ENCODE assay signal across 20 cellular contexts in genomic region chr14:103301512-103302197, GRCh38. TPM values are rescaled to one million over a fixed set of nuclear protein-coding genes. Genes with fewer than 3 reads are reported as not detected.
DNase-seq lines count a peak whose midpoint lies in the region; ATAC-seq and TF ChIP-seq lines count a peak whose summit lies in the region.
"Had no signal": no experiment of that assay in that cellular context is flagged by ENCODE, and none has a peak within 500 bp of the region (broad histone marks: within the 10 kb centered on the region; RNA-seq: fewer than 3 reads in every experiment).

No MANE protein-coding gene starts in this region.

- H3K27ac ChIP-seq in SK-N-SH (ENCODE audit: low read depth in 2 of 2, low read length in 1 of 2) (no peak overlapping the region), PC-9 (peak overlapping the region; percentile 9; the same call in 1 of the 2 replicates), spleen (no peak overlapping the region)
- H3K27ac ChIP-seq: HL-60, SJSA1 had no signal

- TF ChIP-seq EP300 in SK-N-SH (IDR thresholded peaks at IDR 0.05; ENCODE audit: borderline replicate concordance in 1 of 2, low read depth in 1 of 2, low read length in 1 of 2): no peak

- H3K79me2 ChIP-seq in SK-N-SH (ENCODE audit: insufficient read depth): no peaks in the 10 kb centered on the region
- H3K79me2 ChIP-seq in PC-9 (ENCODE audit: low read depth): no peaks in the 10 kb centered on the region

- H3K36me3 ChIP-seq in SK-N-SH (replicated peaks in 1 of 2; ENCODE audit: control insufficient read depth in 1 of 2, insufficient read depth in 2 of 2, low read length in 1 of 2): no peaks in the 10 kb centered on the region
- H3K36me3 ChIP-seq in PC-9 (ENCODE audit: low read depth): no peaks in the 10 kb centered on the region
- no peaks in the 10 kb centered on the region for H3K36me3 ChIP-seq in spleen
- H3K36me3 ChIP-seq: SJSA1 had no signal

- H3K9me3 ChIP-seq in SK-N-SH: no peaks in the 10 kb centered on the region
- H3K9me3 ChIP-seq in PC-9 (ENCODE audit: insufficient read depth, low read depth): peaks cover 13% of the 10 kb centered on the region
- peaks cover 0 to 8% (median 0%) of the 10 kb centered on the region in 8 donors for H3K9me3 ChIP-seq in spleen
- H3K9me3 ChIP-seq: SJSA1 had no signal

- H3K4me2 ChIP-seq in SK-N-SH (no peak overlapping the region), PC-9 (peak overlapping the region; percentile 54)

- no peak overlapping the region for H3K9ac ChIP-seq in SK-N-SH

- no TSS peak for BruUV-seq in PC-9 (replicated peaks; lab: Mats Ljungman, UMichigan)

- no peaks in the 10 kb centered on the region for H4K20me1 ChIP-seq in SK-N-SH (ENCODE audit: insufficient read depth)
- H4K20me1 ChIP-seq in PC-9 (ENCODE audit: insufficient read depth): no peaks in the 10 kb centered on the region

- no peaks in the 10 kb centered on the region for H3K27me3 ChIP-seq in SK-N-SH (ENCODE audit: insufficient read depth)
- H3K27me3 ChIP-seq in PC-9 (ENCODE audit: insufficient read depth, low read depth): no peaks in the 10 kb centered on the region
- peaks cover 0 to 6% (median 0%) of the 10 kb centered on the region in 7 donors for H3K27me3 ChIP-seq in spleen (replicated peaks in 1 of 7)
- H3K27me3 ChIP-seq: SJSA1 had no signal

- intact Hi-C loops in PC-9 (cut with micrococcal nuclease; ENCODE audit: unreplicated experiment) (no loop called here), spleen (cut with DNase I; ENCODE audit: low total_unique reads) (no loop called here)

- no peak for TF ChIP-seq POLR2A in spleen (IDR thresholded peaks at IDR 0.05)

- H3F3A ChIP-seq in SK-N-SH (replicated peaks; ENCODE audit: insufficient read depth) (no peaks in the 10 kb centered on the region), PC-9 (ENCODE audit: insufficient read depth, low read depth) (peaks cover 30% of the 10 kb centered on the region)

- CTCF ChIA-PET in SK-N-SH (lab: Yijun Ruan, JAX): interaction anchor here (0.9 to 4.2 kb wide), 2 partner anchors 9 to 197 kb away, joined by 3 to 20 read pairs; no protein-coding TSS in a partner anchor
- CTCF ChIA-PET in PC-9 (lab: Charles Lee): interaction anchor here (0.6 to 0.9 kb wide), 3 partner anchors 30 to 234 kb away, joined by 4 to 7 read pairs (median 4); no protein-coding TSS in a partner anchor

- no peak for TF ChIP-seq CTCF in SK-N-SH (IDR thresholded peaks at IDR 0.05)
- no peak for TF ChIP-seq CTCF in PC-9 (conservative IDR thresholded peaks at IDR 0.05)
- TF ChIP-seq CTCF in epithelial cell of esophagus (IDR thresholded peaks at IDR 0.05; ENCODE audit: insufficient read depth, low read depth, low read length, missing control alignments): no peak
- no peak for TF ChIP-seq CTCF in spleen (IDR thresholded peaks at IDR 0.05 in 8 of 11, conservative IDR thresholded peaks at IDR 0.05 in 3 of 11)

- H3K4me3 ChIP-seq in SK-N-SH (ENCODE audit: low read depth in 2 of 2, low read length in 1 of 2) (no peak overlapping the region), PC-9 (no peak overlapping the region), epithelial cell of esophagus (ENCODE audit: low read length) (no peak overlapping the region), spleen (no peak overlapping the region)
- H3K4me3 ChIP-seq: SJSA1 had no signal

- WGBS in SK-N-SH (ENCODE audit: low lambda C conversion rate): 79% methylated on average over 9 of the region's 10 CpGs
- 73 to 89% (median 82%) methylated on average over 9 to 10 of the region's 10 CpGs for WGBS in spleen, 5 donors

- H2AFZ ChIP-seq in SK-N-SH (ENCODE audit: low read depth): no peak overlapping the region
- H2AFZ ChIP-seq in PC-9: no peak overlapping the region

- DNase-seq in SK-N-SH (peak; percentile 13), PC-9 (peak; percentile 29 to 52), epithelial cell of esophagus (ENCODE audit: low read depth) (peak; percentile 31), spleen (peak; percentile 43), SIG-M5 (lab: John Stamatoyannopoulos, UW) (no peak), kidney glomerular epithelial cell (lab: John Stamatoyannopoulos, UW) (no peak)
- DNase-seq: 8988T, C1 segment of cervical spinal cord, DMS153, EL, KBM-7, NCI-H1092 treated with DMSO at 0.1 percent for 48 hours, NCI-H1694, NCI-H2171, NCI-H510A, NCI-H82 had no signal

- POLR2A ChIA-PET in SK-N-SH (lab: Yijun Ruan, JAX) (no interaction called here), PC-9 (lab: Charles Lee; ENCODE audit: unreplicated experiment) (interaction anchor here (0.6 to 1.0 kb wide), 3 partner anchors 17 to 170 kb away, joined by 5 to 13 read pairs (median 7); no protein-coding TSS in a partner anchor)

- H3K4me1 ChIP-seq in SK-N-SH (ENCODE audit: control insufficient read depth in 1 of 2, insufficient read depth in 2 of 2, low read depth in 1 of 2, low read length in 1 of 2) (no peaks in the 10 kb centered on the region), PC-9 (replicated peaks; ENCODE audit: insufficient read depth) (peaks cover 31% of the 10 kb centered on the region), spleen (no peaks in the 10 kb centered on the region)
- H3K4me1 ChIP-seq: SJSA1 had no signal

- ATAC-seq in SK-N-SH treated with all-trans-retinoic acid at 6 μM for 48 hours (no peak), HG02973 (IDR thresholded peaks at IDR 0.05; ENCODE audit: unreplicated experiment) (no peak)

- H3K9me2 ChIP-seq in SK-N-SH (no peaks in the 10 kb centered on the region), PC-9 (ENCODE audit: insufficient read depth) (no peaks in the 10 kb centered on the region)

- no peak for TF ChIP-seq RAD21 in SK-N-SH (IDR thresholded peaks at IDR 0.05; ENCODE audit: low read length)

TF ChIP-seq in SK-N-SH, 30 proteins besides CTCF, POLR2A, EP300 and RAD21 (continues in another document):
- TF ChIP-seq JUND (IDR thresholded peaks at IDR 0.05) (no peak), FOXM1 (IDR thresholded peaks at IDR 0.05; ENCODE audit: low read depth) (no peak), NFIC (IDR thresholded peaks at IDR 0.05; ENCODE audit: borderline replicate concordance) (no peak), MXI1 (IDR thresholded peaks at IDR 0.05; ENCODE audit: low read depth, low read length) (no peak), TCF12 (IDR thresholded peaks at IDR 0.05) (no peak), ZBTB33 (IDR thresholded peaks at IDR 0.05; ENCODE audit: borderline replicate concordance, low read depth) (no peak), EZH2phosphoT487 (IDR thresholded peaks at IDR 0.05; ENCODE audit: borderline replicate concordance, low read depth) (no peak), SIN3A (IDR thresholded peaks at IDR 0.05; ENCODE audit: borderline replicate concordance, low read depth, low read length) (no peak), CHD2 (IDR thresholded peaks at IDR 0.05; ENCODE audit: low read length, partially characterized antibody) (no peak), NRF1 (IDR thresholded peaks at IDR 0.05; ENCODE audit: low read depth, low read length) (no peak), POLR2AphosphoS5 (IDR thresholded peaks at IDR 0.05; ENCODE audit: low read depth, low read length) (no peak)

TF ChIP-seq in SK-N-SH treated with all-trans-retinoic acid at 6 μM for 48 hours, 23 proteins besides CTCF, POLR2A, EP300 and RAD21 (continues in another document):
- TF ChIP-seq ZNF565 (CRISPR knock-in tag; conservative IDR thresholded peaks at IDR 0.05; ENCODE audit: low read depth) (no peak), ARNTL (CRISPR knock-in tag; IDR thresholded peaks at IDR 0.05; ENCODE audit: borderline replicate concordance, low read depth) (no peak), ZC3H10 (CRISPR knock-in tag; IDR thresholded peaks at IDR 0.05) (no peak), ZNF8 (CRISPR knock-in tag; IDR thresholded peaks at IDR 0.05) (no peak), ZNF70 (CRISPR knock-in tag; IDR thresholded peaks at IDR 0.05) (no peak), BACH2 (CRISPR knock-in tag; IDR thresholded peaks at IDR 0.05; ENCODE audit: borderline replicate concordance) (no peak), TOX (CRISPR knock-in tag; IDR thresholded peaks at IDR 0.05; ENCODE audit: borderline replicate concordance) (no peak), ZFP30 (CRISPR knock-in tag; IDR thresholded peaks at IDR 0.05) (no peak)
- TF ChIP-seq, protein P1, sequence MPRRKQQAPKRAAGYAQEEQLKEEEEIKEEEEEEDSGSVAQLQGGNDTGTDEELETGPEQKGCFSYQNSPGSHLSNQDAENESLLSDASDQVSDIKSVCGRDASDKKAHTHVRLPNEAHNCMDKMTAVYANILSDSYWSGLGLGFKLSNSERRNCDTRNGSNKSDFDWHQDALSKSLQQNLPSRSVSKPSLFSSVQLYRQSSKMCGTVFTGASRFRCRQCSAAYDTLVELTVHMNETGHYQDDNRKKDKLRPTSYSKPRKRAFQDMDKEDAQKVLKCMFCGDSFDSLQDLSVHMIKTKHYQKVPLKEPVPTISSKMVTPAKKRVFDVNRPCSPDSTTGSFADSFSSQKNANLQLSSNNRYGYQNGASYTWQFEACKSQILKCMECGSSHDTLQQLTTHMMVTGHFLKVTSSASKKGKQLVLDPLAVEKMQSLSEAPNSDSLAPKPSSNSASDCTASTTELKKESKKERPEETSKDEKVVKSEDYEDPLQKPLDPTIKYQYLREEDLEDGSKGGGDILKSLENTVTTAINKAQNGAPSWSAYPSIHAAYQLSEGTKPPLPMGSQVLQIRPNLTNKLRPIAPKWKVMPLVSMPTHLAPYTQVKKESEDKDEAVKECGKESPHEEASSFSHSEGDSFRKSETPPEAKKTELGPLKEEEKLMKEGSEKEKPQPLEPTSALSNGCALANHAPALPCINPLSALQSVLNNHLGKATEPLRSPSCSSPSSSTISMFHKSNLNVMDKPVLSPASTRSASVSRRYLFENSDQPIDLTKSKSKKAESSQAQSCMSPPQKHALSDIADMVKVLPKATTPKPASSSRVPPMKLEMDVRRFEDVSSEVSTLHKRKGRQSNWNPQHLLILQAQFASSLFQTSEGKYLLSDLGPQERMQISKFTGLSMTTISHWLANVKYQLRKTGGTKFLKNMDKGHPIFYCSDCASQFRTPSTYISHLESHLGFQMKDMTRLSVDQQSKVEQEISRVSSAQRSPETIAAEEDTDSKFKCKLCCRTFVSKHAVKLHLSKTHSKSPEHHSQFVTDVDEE (CRISPR knock-in tag; IDR thresholded peaks at IDR 0.05): no peak

RNA-seq across cellular contexts. Expression of gene EIF5, which starts 32.4 kb away (rescaled TPM):
- polyA plus RNA-seq in SK-N-SH (2012; rRNA removed) (120 and 127 TPM in 2 replicates), spleen (10 to 100 TPM; 31.9 to 60.0 (median 46.8) TPM)
- 113 and 127 TPM in 2 replicates for polyA plus RNA-seq in SK-N-SH (2012; cell fraction: cytosol; rRNA removed)
- 93.2 and 207 TPM in 2 replicates for polyA plus RNA-seq in SK-N-SH (2012; cell fraction: nucleus; rRNA removed)
- total RNA-seq in PC-9 (2021) (310 and 330 TPM in 2 replicates), spleen (100 to 1,000 TPM; 173 to 261 (median 228) TPM)

Comparison
In these comparisons a context has a peak if more than half of its experiments do, and no peak if none do; other contexts are left out.
1. DNase-seq: peak in SK-N-SH (single experiment), PC-9 (2 of 2), epithelial cell of esophagus (single experiment) and spleen (single experiment); none in SIG-M5 (single experiment) and kidney glomerular epithelial cell (single experiment).